ENCODE assay signal across 40 cellular contexts in genomic region chr16:20102021-20102420, GRCh38. TPM values are rescaled to one million over a fixed set of nuclear protein-coding genes. Genes with fewer than 3 reads are reported as not detected.
"Had no signal": no experiment of that assay in that cellular context is flagged by ENCODE, and none has a peak within 500 bp of the region (broad histone marks: within the 10 kb centered on the region; RNA-seq: fewer than 3 reads in every experiment).

No MANE protein-coding gene starts in this region.

- H3K36me3 ChIP-seq: MG63 had no signal

- H3K27me3 ChIP-seq: MG63 had no signal

- H3K27ac ChIP-seq: KMS-11 had no signal

- H3K4me2 ChIP-seq: KMS-11 had no signal

- DNase-seq: Karpas-422, Kasumi-1, KG1, MG63, MM.1S, MV-4-11, NCI-H1048, NCI-H1092, NCI-H1092 treated with DMSO at 0.1 percent for 48 hours, NCI-H1105, NCI-H1105 treated with DMSO at 0.1 percent for 48 hours, NCI-H1417, NCI-H1417 treated with DMSO at 0.1 percent for 48 hours, NCI-H1436, NCI-H1436 treated with DMSO at 0.1 percent for 48 hours, NCI-H146, NCI-H1694, NCI-H1694 treated with DMSO at 0.1 percent for 48 hours, NCI-H187, NCI-H187 treated with DMSO at 0.1 percent for 48 hours, NCI-H1930, NCI-H2029, NCI-H2029 treated with DMSO at 0.1 percent for 48 hours, NCI-H2081, NCI-H2081 treated with DMSO at 0.1 percent for 48 hours, NCI-H2107, NCI-H2171, NCI-H2171 treated with DMSO at 0.1 percent for 48 hours, NCI-H2227 treated with DMSO at 0.1 percent for 48 hours, NCI-H226, NCI-H345, NCI-H446, NCI-H446 treated with DMSO at 0.1 percent for 48 hours, NCI-H510A, NCI-H510A treated with DMSO at 0.1 percent for 48 hours had no signal

- H3K9ac ChIP-seq: KMS-11 had no signal

- H3K9me3 ChIP-seq: MG63 had no signal

- H3K4me3 ChIP-seq: MG63 had no signal

RNA-seq across cellular contexts. Expression of gene GPR139, which starts 28.3 kb away (rescaled TPM):
- total RNA-seq: LHCN-M2, M059J, MCF 10A, NCI-H460 had no signal
